15 cellular contexts compared by ENCODE assay signal in genomic region chr2:70608373-70608772, GRCh38. TPM values are rescaled to one million over a fixed set of nuclear protein-coding genes. Genes with fewer than 3 reads are reported as not detected.
DNase-seq lines count a peak whose midpoint lies in the region; TF ChIP-seq lines count a peak whose summit lies in the region.
"Had no signal": no experiment of that assay in that cellular context is flagged by ENCODE, and none has a peak within 500 bp of the region (broad histone marks: within the 10 kb centered on the region; RNA-seq: fewer than 3 reads in every experiment).

No MANE protein-coding gene starts in this region.

- WGBS in mammary epithelial cell (ENCODE audit: low coverage, missing lambda C conversion rate): 61% methylated on average over 4 of the region's 6 CpGs

- CTCF ChIA-PET in mammary epithelial cell (lab: Charles Lee; ENCODE audit: low non-redundant PET) (no interaction called here), MCF 10A (lab: Yijun Ruan, JAX) (interaction anchor here (1.1 to 1.9 kb wide), 3 partner anchors 9 to 267 kb away, joined by 3 to 7 read pairs (median 4); partner anchors contain the start of gene TGFA)

- no peak overlapping the region for H3K9ac ChIP-seq in mammary epithelial cell (ENCODE audit: insufficient read depth, low read length)

- TF ChIP-seq CTCF in mammary epithelial cell (conservative IDR thresholded peaks at IDR 0.05 in 1 of 2, IDR thresholded peaks at IDR 0.05 in 1 of 2; ENCODE audit: extremely low read depth in 1 of 2, insufficient read depth in 1 of 2, low read depth in 1 of 2, low read length in 2 of 2): no peak
- TF ChIP-seq CTCF in MCF 10A (IDR thresholded peaks at IDR 0.05; ENCODE audit: unreplicated experiment): no peak

- in situ Hi-C loops in mammary epithelial cell (cut with MboI; ENCODE audit: low sequenced_read_pairs in 2 of 2): no loop called here

- H3K36me3 ChIP-seq in mammary epithelial cell (ENCODE audit: insufficient read depth, low read length): no peaks in the 10 kb centered on the region

- BruUV-seq in mammary epithelial cell (replicated peaks; lab: Mats Ljungman, UMichigan) (no TSS peak), MCF 10A (replicated peaks; lab: Mats Ljungman, UMichigan) (no TSS peak)

- no peaks in the 10 kb centered on the region for H3K27me3 Mint-ChIP-seq in MCF 10A (ENCODE audit: insufficient read depth, unreplicated experiment)

- H2AFZ ChIP-seq in mammary epithelial cell (ENCODE audit: low read depth, low read length): no peak overlapping the region

- H3K4me3 ChIP-seq in mammary epithelial cell (replicated peaks in 1 of 3; ENCODE audit: insufficient read depth in 1 of 3, low read depth in 2 of 3, low read length in 3 of 3): no peak overlapping the region

- POLR2A ChIA-PET in MCF 10A (lab: Yijun Ruan, JAX): interaction anchor here (0.7 to 2.5 kb wide), 2 partner anchors 39 to 56 kb away, joined by 3 to 13 read pairs; partner anchors contain the start of gene TGFA

- dilution Hi-C loops in mammary epithelial cell (cut with HindIII; ENCODE audit: low sequenced_read_pairs): no loop called here

- no peaks in the 10 kb centered on the region for H3K36me3 Mint-ChIP-seq in MCF 10A (ENCODE audit: insufficient read depth, unreplicated experiment)

- H3K4me1 ChIP-seq in mammary epithelial cell (ENCODE audit: insufficient read depth, low read length): peaks cover 30% of the 10 kb centered on the region

- peaks cover 18% of the 10 kb centered on the region for H3K4me1 Mint-ChIP-seq in MCF 10A (ENCODE audit: insufficient read depth, unreplicated experiment)

- no peak overlapping the region for H3K4me3 Mint-ChIP-seq in MCF 10A (ENCODE audit: unreplicated experiment)

- DNase-seq in mammary epithelial cell (no peak), MCF 10A (ENCODE audit: unreplicated experiment) (no peak), astrocyte of the hippocampus (ENCODE audit: low read depth, low spot score) (peak; percentile 52), iris pigment epithelial cell (ENCODE audit: low read depth) (peak; percentile 8), NCI-H146 (lab: John Stamatoyannopoulos, UW) (no peak), EL (no peak), foreskin melanocyte (no peak), amygdala (lab: John Stamatoyannopoulos, UW) (no peak)
- DNase-seq: COR-L47, NCI-H1048, NCI-H1694 treated with DMSO at 0.1 percent for 48 hours, NCI-H774, SHP77 had no signal

- H4K20me1 ChIP-seq in mammary epithelial cell (ENCODE audit: insufficient read depth, low read length): no peaks in the 10 kb centered on the region

- H3K9me3 Mint-ChIP-seq in MCF 10A (ENCODE audit: unreplicated experiment): peaks cover 9% of the 10 kb centered on the region

- no peak overlapping the region for H3K4me2 ChIP-seq in mammary epithelial cell (ENCODE audit: insufficient read depth, low read depth, low read length)

- H3K9me3 ChIP-seq in mammary epithelial cell (replicated peaks; ENCODE audit: insufficient read depth, low read length): no peaks in the 10 kb centered on the region

- no peaks in the 10 kb centered on the region for H3K27me3 ChIP-seq in mammary epithelial cell (ENCODE audit: insufficient read depth, low read length)

- no peaks in the 10 kb centered on the region for H3K79me2 ChIP-seq in mammary epithelial cell (ENCODE audit: insufficient read depth, low read length)

- peak overlapping the region; percentile 80 for H3K27ac ChIP-seq in mammary epithelial cell (ENCODE audit: insufficient read depth, low read depth, low read length)
- H3K27ac ChIP-seq: 22Rv1, C4-2B had no signal

- intact Hi-C loops in mammary epithelial cell (cut with micrococcal nuclease): no loop called here
- intact Hi-C loops in MCF 10A (cut with micrococcal nuclease): no loop called here

- H3K27ac Mint-ChIP-seq in MCF 10A (ENCODE audit: low read depth, unreplicated experiment): no peak overlapping the region

RNA-seq across cellular contexts. Expression of gene TGFA, which starts 54.7 kb away (rescaled TPM):
- total RNA-seq in mammary epithelial cell (100 to 1,000 TPM in 1 of 2 donors, 10 to 100 TPM in 1; 59.2 to 126 TPM), MCF 10A (2022) (17.9 and 22.5 TPM in 2 replicates)
- polyA plus RNA-seq in mammary epithelial cell: 82.0 TPM
- 88.0 TPM for polyA minus RNA-seq in mammary epithelial cell

Comparison
In these comparisons a context has a peak if more than half of its experiments do, and no peak if none do; other contexts are left out.
1. DNase-seq: peak in astrocyte of the hippocampus (single experiment) and iris pigment epithelial cell (single experiment); none in mammary epithelial cell (single experiment), MCF 10A (single experiment), NCI-H146 (single experiment), EL (single experiment), foreskin melanocyte (single experiment) and amygdala (0 of 56).